In genomic region chr4:108954880-108955279, GRCh38 we compare ENCODE assay signal across 20 cellular contexts.
DNase-seq lines count a peak whose midpoint lies in the region; ATAC-seq, FAIRE-seq and TF ChIP-seq lines count a peak whose summit lies in the region.
"Had no signal": no experiment of that assay in that cellular context is flagged by ENCODE, and none has a peak within 500 bp of the region (broad histone marks: within the 10 kb centered on the region; RNA-seq: fewer than 3 reads in every experiment).

No MANE protein-coding gene starts in this region.

- ATAC-seq in GM12878: no peak
- no peak for ATAC-seq in HG03442 (IDR thresholded peaks at IDR 0.05; ENCODE audit: unreplicated experiment)
- ATAC-seq: SK-N-SH treated with all-trans-retinoic acid at 6 μM for 48 hours had no signal

- no peak for TF ChIP-seq RAD21 in GM12878 (IDR thresholded peaks at IDR 0.05; ENCODE audit: insufficient read depth, low read depth, low read length)

- FAIRE-seq in GM12878 (lab: Jason Lieb, UNC): no peak
- FAIRE-seq: GM12891, H1 had no signal

- SMC1A ChIA-PET in GM12878 (lab: Charles Lee; ENCODE audit: uncharacterized antibody, unreplicated experiment): no interaction called here

- TF ChIP-seq EP300 in GM12878 (IDR thresholded peaks at IDR 0.05; ENCODE audit: borderline replicate concordance in 1 of 2, control insufficient read depth in 1 of 2, low read depth in 2 of 2, low read length in 2 of 2): no peak

- H3K27me3 Mint-ChIP-seq in Calu3 (ENCODE audit: unreplicated experiment): no peaks in the 10 kb centered on the region

- H3K4me1 ChIP-seq in Loucy (ENCODE audit: insufficient read depth, low read length, poor library complexity, severe bottlenecking) (peaks cover 27% of the 10 kb centered on the region), GM12878 (ENCODE audit: control insufficient read depth, insufficient read depth, low read length) (no peaks in the 10 kb centered on the region)
- H3K4me1 ChIP-seq: Caco-2 had no signal

- in situ Hi-C loops in GM12878 (cut with MboI): no loop called here

- no peaks in the 10 kb centered on the region for H3K27me3 ChIP-seq in Loucy (ENCODE audit: insufficient read depth, low read length, poor library complexity, severe bottlenecking)
- no peaks in the 10 kb centered on the region; a peak in 1 of 4 replicates for H3K27me3 ChIP-seq in GM12878 (replicated peaks in 1 of 2; ENCODE audit: control insufficient read depth in 2 of 2, insufficient read depth in 2 of 2, low read length in 1 of 2)

- 5% methylated on average over 3 of the region's 3 CpGs for WGBS in GM12878 (ENCODE audit: insufficient coverage, insufficient replicate concordance, low lambda C conversion rate, missing lambda C conversion rate)

- no peaks in the 10 kb centered on the region for H3K9me3 Mint-ChIP-seq in Calu3 (ENCODE audit: low read depth, unreplicated experiment)
- H3K9me3 Mint-ChIP-seq: CD4-positive, alpha-beta T cell had no signal

- H3K27ac ChIP-seq in GM12878 (ENCODE audit: control insufficient read depth, insufficient read depth): no peak overlapping the region

- H3K79me2 ChIP-seq in Loucy (ENCODE audit: insufficient read depth, low read length) (no peaks in the 10 kb centered on the region), GM12878 (ENCODE audit: control insufficient read depth, insufficient read depth, low read length) (no peaks in the 10 kb centered on the region)

- CTCF ChIA-PET in Calu3 (lab: Charles Lee): no interaction called here
- CTCF ChIA-PET in GM12878 (lab: Yijun Ruan, JAX): no interaction called here

- intact Hi-C loops in Calu3 (cut with micrococcal nuclease; ENCODE audit: unreplicated experiment) (no loop called here), GM12878 (cut with micrococcal nuclease; ENCODE audit: unreplicated experiment) (no loop called here)

- no peak overlapping the region for H3K4me3 Mint-ChIP-seq in Calu3 (ENCODE audit: low read depth, unreplicated experiment)
- H3K4me3 Mint-ChIP-seq: CD4-positive, alpha-beta T cell had no signal

- H3K36me3 ChIP-seq in Loucy (ENCODE audit: insufficient read depth, low read length): no peaks in the 10 kb centered on the region
- no peaks in the 10 kb centered on the region for H3K36me3 ChIP-seq in GM12878 (ENCODE audit: control insufficient read depth in 2 of 2, insufficient read depth in 2 of 2, low read length in 1 of 2)

- peak; percentile 3 for DNase-seq in Calu3
- no peak for DNase-seq in GM12878 (ENCODE audit: low read depth, low spot score)
- peak; percentile 62 for DNase-seq in kidney tubule cell (ENCODE audit: low spot score)
- no peak for DNase-seq in 8988T
- DNase-seq in RKO (ENCODE audit: low spot score): no peak
- no peak for DNase-seq in T-helper 2 cell
- DNase-seq: Caco-2; CD4-positive, alpha-beta T cell; DMS153; EL; NCI-H1105; NCI-H2081 treated with DMSO at 0.1 percent for 48 hours; NCI-H446 treated with DMSO at 0.1 percent for 48 hours; NCI-H69; SHP77 treated with DMSO at 0.1 percent for 48 hours had no signal

- RAD21 ChIA-PET in GM12878 (lab: Charles Lee; ENCODE audit: unreplicated experiment): no interaction called here

- H3K9me2 ChIP-seq in Loucy (replicated peaks; ENCODE audit: low read depth, low read length): no peaks in the 10 kb centered on the region

- peak overlapping the region; percentile 77 for H3K27ac Mint-ChIP-seq in Calu3 (ENCODE audit: unreplicated experiment)
- H3K27ac Mint-ChIP-seq: CD4-positive, alpha-beta T cell had no signal

- no peak for TF ChIP-seq POLR2A in GM12878 (IDR thresholded peaks at IDR 0.05; ENCODE audit: low read depth, low read length)

- H3K4me2 ChIP-seq in Loucy (ENCODE audit: low read depth, low read length, poor library complexity, severe bottlenecking) (peak overlapping the region; percentile 22), GM12878 (ENCODE audit: control insufficient read depth, insufficient read depth) (no peak overlapping the region)

- POLR2A ChIA-PET in GM12878 (lab: Charles Lee): no interaction called here

- BruUV-seq in Calu3 (replicated peaks; lab: Mats Ljungman, UMichigan) (no TSS peak), GM12878 (replicated peaks; lab: Mats Ljungman, UMichigan) (no TSS peak)

- peaks cover 11% of the 10 kb centered on the region for H3K4me1 Mint-ChIP-seq in Calu3 (ENCODE audit: low read depth, unreplicated experiment)

- H3K9ac ChIP-seq in Loucy (ENCODE audit: low read depth, low read length, poor library complexity, severe bottlenecking): no peak overlapping the region
- no peak overlapping the region for H3K9ac ChIP-seq in GM12878 (ENCODE audit: control insufficient read depth, insufficient read depth, low read length)

- H3F3A ChIP-seq in Loucy (ENCODE audit: low read depth): no peaks in the 10 kb centered on the region

- no peak overlapping the region for H2AFZ ChIP-seq in Loucy (ENCODE audit: low read length)
- H2AFZ ChIP-seq in GM12878 (ENCODE audit: control insufficient read depth, low read depth, low read length): no peak overlapping the region

- no peak for TF ChIP-seq CTCF in Calu3 (IDR thresholded peaks at IDR 0.05; ENCODE audit: unreplicated experiment)
- no peak for TF ChIP-seq CTCF in Loucy (conservative IDR thresholded peaks at IDR 0.05; ENCODE audit: low read length)
- TF ChIP-seq CTCF in GM12878 (IDR thresholded peaks at IDR 0.05 in 2 of 3, conservative IDR thresholded peaks at IDR 0.05 in 1 of 3; ENCODE audit: control insufficient read depth in 2 of 3, extremely low read depth in 1 of 3, insufficient read depth in 1 of 3, low read depth in 3 of 3, low read length in 3 of 3): no peak

- H3K9me3 ChIP-seq in Loucy (ENCODE audit: insufficient read depth, low read depth, low read length) (no peaks in the 10 kb centered on the region), GM12878 (replicated peaks; ENCODE audit: control insufficient read depth, insufficient read depth, low read length) (no peaks in the 10 kb centered on the region)
- H3K9me3 ChIP-seq: Caco-2 had no signal

- H3K36me3 Mint-ChIP-seq in Calu3 (ENCODE audit: insufficient read depth, unreplicated experiment): no peaks in the 10 kb centered on the region

- H4K20me1 ChIP-seq in Loucy (ENCODE audit: insufficient read depth, low read length, poor library complexity, severe bottlenecking) (no peaks in the 10 kb centered on the region), GM12878 (ENCODE audit: control insufficient read depth, insufficient read depth) (no peaks in the 10 kb centered on the region)

- H3K4me3 ChIP-seq in Loucy (ENCODE audit: low read length, poor library complexity, severe bottlenecking) (no peak overlapping the region), GM12878 (no peak overlapping the region)

TF ChIP-seq in GM12878, 131 proteins besides CTCF, POLR2A, EP300 and RAD21:
- TF ChIP-seq ATF2 (IDR thresholded peaks at IDR 0.05; ENCODE audit: low read length) (no peak), RELB (IDR thresholded peaks at IDR 0.05; ENCODE audit: low read depth) (no peak), NR2F1 (conservative IDR thresholded peaks at IDR 0.05) (no peak), RUNX3 (IDR thresholded peaks at IDR 0.05; ENCODE audit: low read length) (no peak), PKNOX1 (IDR thresholded peaks at IDR 0.05) (peak; percentile 64), POLR2AphosphoS5 (IDR thresholded peaks at IDR 0.05; ENCODE audit: low read length) (no peak)

Comparison
In these comparisons a context has a peak if more than half of its experiments do, and no peak if none do; other contexts are left out.
1. DNase-seq: peak in Calu3 (single experiment) and kidney tubule cell (single experiment); none in GM12878 (single experiment), 8988T (single experiment), RKO (single experiment) and T-helper 2 cell (0 of 5).